ENCODE assay signal across 8 cellular contexts in the genomic region with DNA sequence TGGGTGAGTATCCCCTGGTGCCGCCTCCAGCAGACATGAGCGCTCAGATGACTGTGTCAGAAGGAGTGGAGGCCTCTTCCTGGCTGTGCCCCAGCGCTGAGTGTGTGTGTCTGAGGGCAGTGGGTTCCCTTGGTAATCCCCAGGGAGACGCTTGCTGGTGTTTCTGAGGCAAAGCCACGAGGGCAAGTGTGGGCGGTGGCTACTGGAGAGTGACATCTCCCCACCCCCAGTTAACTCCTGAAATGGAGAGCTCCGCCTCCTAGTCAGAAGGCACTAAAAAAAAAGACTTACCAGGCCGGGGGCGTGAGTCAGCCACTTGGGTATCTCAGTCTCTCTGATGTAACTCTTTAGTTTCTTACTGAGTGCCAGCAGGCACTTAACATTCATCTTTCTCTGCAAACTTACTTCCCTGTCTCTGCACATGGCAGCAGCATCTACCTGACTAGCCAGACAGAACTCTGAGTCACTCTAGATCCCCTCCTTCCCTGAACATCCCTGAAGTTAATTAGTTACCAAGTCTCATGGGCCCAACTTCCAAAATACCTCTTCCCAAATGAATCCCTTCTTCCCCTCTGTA. TPM values are rescaled to one million over a fixed set of nuclear protein-coding genes. Genes with fewer than 3 reads are reported as not detected.
DNase-seq lines count a peak whose midpoint lies in the region; ATAC-seq and TF ChIP-seq lines count a peak whose summit lies in the region.

No MANE protein-coding gene starts in this region.

- H3K36me3 Mint-ChIP-seq in MCF 10A (ENCODE audit: insufficient read depth, unreplicated experiment): peaks cover 15% of the 10 kb centered on the region
- H3K36me3 Mint-ChIP-seq in activated CD8-positive, alpha-beta memory T cell treated with anti-CD3 and anti-CD28 coated beads, Interleukin-2, amount 10 ng/mL, durations not matched to agents 7 days and 5 days: peaks cover 78% of the 10 kb centered on the region

- CTCF ChIA-PET in MCF 10A (lab: Yijun Ruan, JAX): interaction anchor here (1.0 to 1.2 kb wide), 3 partner anchors 10 to 56 kb away, joined by 3 to 4 read pairs (median 4); no protein-coding TSS in a partner anchor
- CTCF ChIA-PET in activated CD8-positive, alpha-beta memory T cell treated with anti-CD3 and anti-CD28 coated beads, Interleukin-2, amount 10 ng/mL, durations not matched to agents 7 days and 5 days (lab: Charles Lee): interaction anchor here (1.1 to 2.4 kb wide), 3 partner anchors 9 to 39 kb away, joined by 3 to 8 read pairs (median 3); partner anchors contain the start of gene AKNA

- H3K36me3 ChIP-seq in breast epithelium (peaks cover 18% of the 10 kb centered on the region), neutrophil (peaks cover 100% of the 10 kb centered on the region), testis (ENCODE audit: low read depth, missing control alignments) (no peaks in the 10 kb centered on the region)

- H3K4me3 ChIP-seq in breast epithelium: no peak overlapping the region
- no peak overlapping the region for H3K4me3 ChIP-seq in neutrophil (ENCODE audit: low read depth in 1 of 2, low read length in 1 of 2)
- no peak overlapping the region for H3K4me3 ChIP-seq in testis

- 64 to 66% methylated on average over 4 to 9 of the region's 9 CpGs for WGBS in testis, 2 donors

- TF ChIP-seq CTCF in MCF 10A (IDR thresholded peaks at IDR 0.05; ENCODE audit: unreplicated experiment): no peak
- TF ChIP-seq CTCF in breast epithelium (IDR thresholded peaks at IDR 0.05): no peak
- no peak for TF ChIP-seq CTCF in neutrophil (IDR thresholded peaks at IDR 0.05)
- TF ChIP-seq CTCF in testis (IDR thresholded peaks at IDR 0.05): no peak

- H3K27ac Mint-ChIP-seq in MCF 10A (ENCODE audit: low read depth, unreplicated experiment): peak overlapping the region; percentile 54
- H3K27ac Mint-ChIP-seq in activated CD8-positive, alpha-beta memory T cell treated with anti-CD3 and anti-CD28 coated beads, Interleukin-2, amount 10 ng/mL, durations not matched to agents 7 days and 5 days: peak overlapping the region; percentile 86

- BruUV-seq in MCF 10A (replicated peaks; lab: Mats Ljungman, UMichigan): no TSS peak

- no peak overlapping the region for H3K4me3 Mint-ChIP-seq in MCF 10A (ENCODE audit: unreplicated experiment)
- H3K4me3 Mint-ChIP-seq in activated CD8-positive, alpha-beta memory T cell treated with anti-CD3 and anti-CD28 coated beads, Interleukin-2, amount 10 ng/mL, durations not matched to agents 7 days and 5 days: no peak overlapping the region

- H3K27me3 ChIP-seq in breast epithelium (no peaks in the 10 kb centered on the region), neutrophil (no peaks in the 10 kb centered on the region), testis (no peaks in the 10 kb centered on the region)

- DNase-seq in MCF 10A (ENCODE audit: unreplicated experiment) (peak; percentile 97), breast epithelium (ENCODE audit: low spot score in 2 of 2) (no peak), NCI-H82 treated with DMSO at 0.1 percent for 48 hours (lab: John Stamatoyannopoulos, UW; ENCODE audit: unreplicated experiment) (peak; percentile 62), erythroblast (lab: John Stamatoyannopoulos, UW) (peak; percentile 50 to 74), testis (peak; percentile 48)
- peak; percentile 82 for DNase-seq in activated CD8-positive, alpha-beta memory T cell treated with anti-CD3 and anti-CD28 coated beads, Interleukin-2, amount 10 ng/mL, durations not matched to agents 7 days and 5 days

- no peaks in the 10 kb centered on the region for H3K4me1 ChIP-seq in breast epithelium
- H3K4me1 ChIP-seq in neutrophil (ENCODE audit: control insufficient read depth in 1 of 2, insufficient read depth in 1 of 2, low read depth in 1 of 2, low read length in 1 of 2): no peaks in the 10 kb centered on the region
- H3K4me1 ChIP-seq in testis: no peaks in the 10 kb centered on the region

- H3K27me3 Mint-ChIP-seq in MCF 10A (ENCODE audit: insufficient read depth, unreplicated experiment): no peaks in the 10 kb centered on the region
- H3K27me3 Mint-ChIP-seq in activated CD8-positive, alpha-beta memory T cell treated with anti-CD3 and anti-CD28 coated beads, Interleukin-2, amount 10 ng/mL, durations not matched to agents 7 days and 5 days: no peaks in the 10 kb centered on the region

- TF ChIP-seq POLR2A in breast epithelium (IDR thresholded peaks at IDR 0.05): no peak
- no peak for TF ChIP-seq POLR2A in erythroblast (IDR thresholded peaks at IDR 0.05; ENCODE audit: low read length)
- TF ChIP-seq POLR2A in testis (IDR thresholded peaks at IDR 0.05): no peak

- no peaks in the 10 kb centered on the region for H3K9me3 Mint-ChIP-seq in MCF 10A (ENCODE audit: unreplicated experiment)
- no peaks in the 10 kb centered on the region for H3K9me3 Mint-ChIP-seq in activated CD8-positive, alpha-beta memory T cell treated with anti-CD3 and anti-CD28 coated beads, Interleukin-2, amount 10 ng/mL, durations not matched to agents 7 days and 5 days (ENCODE audit: low read depth)

- ATAC-seq in HG02943 (IDR thresholded peaks at IDR 0.05; ENCODE audit: low read depth, unreplicated experiment): peak; percentile 92
- ATAC-seq in activated CD8-positive, alpha-beta memory T cell treated with anti-CD3 and anti-CD28 coated beads, Interleukin-2, amount 10 ng/mL, durations not matched to agents 7 days and 5 days: peak; percentile 83

- no peaks in the 10 kb centered on the region for H3K9me3 ChIP-seq in breast epithelium
- H3K9me3 ChIP-seq in neutrophil: peaks cover 16% of the 10 kb centered on the region
- no peaks in the 10 kb centered on the region for H3K9me3 ChIP-seq in testis

- H3K27ac ChIP-seq in breast epithelium: peak overlapping the region in 1 of 2 donors; percentile 63
- peak overlapping the region; percentile 12 for H3K27ac ChIP-seq in neutrophil
- H3K27ac ChIP-seq in testis: no peak overlapping the region

- POLR2A ChIA-PET in MCF 10A (lab: Yijun Ruan, JAX): interaction anchor here (0.5 to 1.9 kb wide), 4 partner anchors 16 to 304 kb away, joined by 3 to 7 read pairs (median 4); no protein-coding TSS in a partner anchor

- peaks cover 13% of the 10 kb centered on the region for H3K4me1 Mint-ChIP-seq in MCF 10A (ENCODE audit: insufficient read depth, unreplicated experiment)
- peaks cover 45% of the 10 kb centered on the region for H3K4me1 Mint-ChIP-seq in activated CD8-positive, alpha-beta memory T cell treated with anti-CD3 and anti-CD28 coated beads, Interleukin-2, amount 10 ng/mL, durations not matched to agents 7 days and 5 days

- intact Hi-C loops in MCF 10A (cut with micrococcal nuclease): no loop called here
- intact Hi-C loops in breast epithelium (cut with DNase I; ENCODE audit: low total_unique reads): no loop called here
- intact Hi-C loops in testis (cut with DNase I; ENCODE audit: low total_unique reads): no loop called here

RNA-seq across cellular contexts. Expression of gene ORM2, which starts 19.3 kb away (rescaled TPM):
- not detected in 2 replicates for total RNA-seq in MCF 10A (2022)
- 1 to 10 TPM in 2 of 3 donors, not detected in 1; 1.6 to 2.9 TPM for total RNA-seq in breast epithelium
- not detected for total RNA-seq in activated CD8-positive, alpha-beta memory T cell treated with anti-CD3 and anti-CD28 coated beads, Interleukin-2, amount 10 ng/mL, durations not matched to agents 7 days and 5 days
- total RNA-seq in testis: under 1 TPM in 1 of 2 donors, not detected in 1; 0.56 TPM
- polyA plus RNA-seq in testis (ENCODE audit: insufficient read depth, low read depth, low replicate concordance): 2.3 TPM

RNA-seq across cellular contexts. Expression of gene ORM1, which starts 26.1 kb away (rescaled TPM):
- not detected in 2 replicates for total RNA-seq in MCF 10A (2022)
- total RNA-seq in breast epithelium: 1 to 10 TPM in 1 of 3 donors, not detected in 2; 8.3 TPM
- total RNA-seq in activated CD8-positive, alpha-beta memory T cell treated with anti-CD3 and anti-CD28 coated beads, Interleukin-2, amount 10 ng/mL, durations not matched to agents 7 days and 5 days: not detected
- not detected for total RNA-seq in testis
- 1.6 TPM for polyA plus RNA-seq in testis (ENCODE audit: insufficient read depth, low read depth, low replicate concordance)

RNA-seq across cellular contexts. Expression of gene AKNA, which starts 38.8 kb away (rescaled TPM):
- 10.7 and 10.9 TPM in 2 replicates for total RNA-seq in MCF 10A (2022)
- total RNA-seq in breast epithelium: 10 to 100 TPM; 20.1 to 52.0 (median 35.7) TPM
- 100 to 1,000 TPM; 432 to 500 TPM for total RNA-seq in activated CD8-positive, alpha-beta memory T cell treated with anti-CD3 and anti-CD28 coated beads, Interleukin-2, amount 10 ng/mL, durations not matched to agents 7 days and 5 days
- total RNA-seq in testis: 10 to 100 TPM; 21.2 to 31.5 TPM
- polyA plus RNA-seq in testis (ENCODE audit: insufficient read depth, low read depth, low replicate concordance): 20.6 TPM

Comparison
In these comparisons a context has a peak if more than half of its experiments do, and no peak if none do; other contexts are left out.
1. DNase-seq: peak in MCF 10A (single experiment), NCI-H82 treated with DMSO at 0.1 percent for 48 hours (single experiment), activated CD8-positive, alpha-beta memory T cell treated with anti-CD3 and anti-CD28 coated beads, Interleukin-2, amount 10 ng/mL, durations not matched to agents 7 days and 5 days (single experiment), erythroblast (2 of 2) and testis (single experiment); none in breast epithelium (0 of 2).
2. RNA of gene AKNA, which starts 38.8 kb away (total RNA-seq): 432 to 500 TPM in activated CD8-positive, alpha-beta memory T cell treated with anti-CD3 and anti-CD28 coated beads, Interleukin-2, amount 10 ng/mL, durations not matched to agents 7 days and 5 days; 20.1 to 52.0 TPM in breast epithelium, 21.2 to 31.5 TPM in testis and 10.7 to 10.9 TPM in MCF 10A; every median in the first group is over 4 times any median in the second.